8 cellular contexts compared by ENCODE assay signal in genomic region chr11:67507891-67508485, GRCh38. TPM values are rescaled to one million over a fixed set of nuclear protein-coding genes. Genes with fewer than 3 reads are reported as not detected.
DNase-seq lines count a peak whose midpoint lies in the region; ATAC-seq and TF ChIP-seq lines count a peak whose summit lies in the region.

CDK2AP2 (minus strand) TSS chr11:67508162; CDS start chr11:67508082, 80 bp downstream.

- H3K27ac ChIP-seq in Panc1 (ENCODE audit: low read length) (peak within 1 kb of the TSS; percentile 88), esophagus (ENCODE audit: low read depth in 2 of 2, low read length in 1 of 2) (peak within 1 kb of the TSS; percentile 97 to 99), muscle layer of colon (ENCODE audit: low read depth, low read length) (peak within 1 kb of the TSS; percentile 79)

- ATAC-seq in GM21723 (IDR thresholded peaks at IDR 0.05; ENCODE audit: unreplicated experiment) (peak; percentile 67), Panc1 (peak; percentile 85)
- peak; percentile 79 to 80 for ATAC-seq in activated T-cell treated with anti-CD3 and anti-CD28 coated beads, Interleukin-2, amount 50 U/mL, for 4 hours

- WGBS in esophagus, 2 donors, result 0% methylated on average over 49 to 56 of the region's 56 CpGs

- H3K36me3 Mint-ChIP-seq in activated T-cell treated with anti-CD3 and anti-CD28 coated beads, Interleukin-2, amount 50 U/mL, for 4 hours (ENCODE audit: insufficient read depth), result no peaks in the 10 kb centered on the region

- POLR2A ChIA-PET in Panc1 (lab: Charles Lee), result interaction anchor here (0.6 kb wide), 1 partner anchor 84 kb away, joined by 4 read pairs; no protein-coding TSS in a partner anchor

- H3K4me3 Mint-ChIP-seq in activated T-cell treated with anti-CD3 and anti-CD28 coated beads, Interleukin-2, amount 50 U/mL, for 4 hours, result peak within 1 kb of the TSS; percentile 87

- no TSS peak for BruUV-seq in Panc1 (replicated peaks; lab: Mats Ljungman, UMichigan)

- H3K4me1 Mint-ChIP-seq in activated T-cell treated with anti-CD3 and anti-CD28 coated beads, Interleukin-2, amount 50 U/mL, for 4 hours (ENCODE audit: low read depth), result peaks cover 34% of the 10 kb centered on the region

- H3K27me3 Mint-ChIP-seq in activated T-cell treated with anti-CD3 and anti-CD28 coated beads, Interleukin-2, amount 50 U/mL, for 4 hours (ENCODE audit: low read depth), result peaks cover 7% of the 10 kb centered on the region

- H3K36me3 ChIP-seq in Panc1 (ENCODE audit: control insufficient read depth, insufficient read depth, low read length), result no peaks in the 10 kb centered on the region; the same call in 1 of the 2 replicates
- H3K36me3 ChIP-seq in esophagus (ENCODE audit: control insufficient read depth in 2 of 2, insufficient read depth in 2 of 2, low read length in 1 of 2), result no peaks in the 10 kb centered on the region
- no peaks in the 10 kb centered on the region for H3K36me3 ChIP-seq in muscle layer of colon (ENCODE audit: insufficient read depth, low read length)

- H3K27me3 ChIP-seq in Panc1 (ENCODE audit: control insufficient read depth, insufficient read depth, low read length) (no peaks in the 10 kb centered on the region), esophagus (ENCODE audit: control insufficient read depth in 1 of 2, insufficient read depth in 2 of 2, low read length in 2 of 2) (no peaks in the 10 kb centered on the region), muscle layer of colon (ENCODE audit: control insufficient read depth in 1 of 2, insufficient read depth in 2 of 2, low read length in 2 of 2) (peaks cover 9 to 22% of the 10 kb centered on the region in 2 donors)

- in situ Hi-C loops in Panc1 (cut with HindIII; ENCODE audit: low pct_unique_long_range_greater_than_20kb, low sequenced_read_pairs), result no loop called here

- H3K4me3 ChIP-seq in Panc1 (ENCODE audit: low read depth in 2 of 2, low read length in 2 of 2) (peak within 1 kb of the TSS; percentile 68 to 82), esophagus (ENCODE audit: low read depth in 1 of 2, low read length in 2 of 2) (peak within 1 kb of the TSS; percentile 57 to 73), muscle layer of colon (ENCODE audit: low read depth in 1 of 2, low read length in 2 of 2) (peak within 1 kb of the TSS; percentile 72 to 97)

- peak; percentile 100 for DNase-seq in DMS53 (lab: John Stamatoyannopoulos, UW)
- DNase-seq in KG1 (lab: John Stamatoyannopoulos, UW), result peak; percentile 99
- DNase-seq in Panc1 (ENCODE audit: low read depth, low spot score), result peak; percentile 97
- DNase-seq in activated T-cell treated with anti-CD3 and anti-CD28 coated beads, Interleukin-2, amount 50 U/mL, for 4 hours, result peak; percentile 95
- peak; percentile 96 for DNase-seq in stimulated activated CD8-positive, alpha-beta memory T cell treated with anti-CD3 and anti-CD28 coated beads, Interleukin-7, amount 100 ng/mL, for 24 hours (ENCODE audit: low read depth)

- intact Hi-C loops in Panc1 (cut with micrococcal nuclease; ENCODE audit: unreplicated experiment), result loop anchor here (5.0 kb wide), 1 partner anchor 96 kb away; no protein-coding TSS in a partner anchor

- H3K4me1 ChIP-seq in Panc1 (ENCODE audit: control insufficient read depth, insufficient read depth, low read length), result peaks cover 25% of the 10 kb centered on the region
- peaks cover 12 to 27% of the 10 kb centered on the region in 2 donors for H3K4me1 ChIP-seq in esophagus (ENCODE audit: control insufficient read depth in 2 of 2, insufficient read depth in 2 of 2, low read length in 1 of 2)
- H3K4me1 ChIP-seq in muscle layer of colon (ENCODE audit: insufficient read depth, low read length), result peaks cover 33% of the 10 kb centered on the region

- H3K9ac ChIP-seq in muscle layer of colon (ENCODE audit: low read length), result peak within 1 kb of the TSS; percentile 89

- no peak for TF ChIP-seq CTCF in Panc1 (IDR thresholded peaks at IDR 0.05)

- H3K9me3 Mint-ChIP-seq in activated T-cell treated with anti-CD3 and anti-CD28 coated beads, Interleukin-2, amount 50 U/mL, for 4 hours, result no peaks in the 10 kb centered on the region

- no peaks in the 10 kb centered on the region for H3K9me3 ChIP-seq in Panc1 (ENCODE audit: control insufficient read depth, insufficient read depth, low read depth, low read length)
- peaks cover 0 to 2% of the 10 kb centered on the region in 2 donors for H3K9me3 ChIP-seq in esophagus (ENCODE audit: control insufficient read depth in 2 of 2, insufficient read depth in 1 of 2, low read depth in 1 of 2, low read length in 1 of 2)
- H3K9me3 ChIP-seq in muscle layer of colon (ENCODE audit: low read length), result no peaks in the 10 kb centered on the region

- CTCF ChIA-PET in Panc1 (lab: Charles Lee), result interaction anchor here (0.7 to 0.9 kb wide), 2 partner anchors 69 to 116 kb away, joined by 3 read pairs; no protein-coding TSS in a partner anchor

RNA-seq across cellular contexts. Expression of gene CDK2AP2, which starts in this region (rescaled TPM):
- total RNA-seq in Panc1 (2021; ENCODE audit: unreplicated experiment), result 76.1 TPM
- polyA plus RNA-seq in Panc1 (2012; ENCODE audit: insufficient read length), result 150 TPM
- total RNA-seq in activated T-cell treated with anti-CD3 and anti-CD28 coated beads, Interleukin-2, amount 50 U/mL, for 4 hours, result 10 to 100 TPM; 79.1 to 89.1 (median 86.2) TPM
- polyA plus RNA-seq in esophagus, result 10 to 100 TPM; 49.4 to 52.2 TPM

Comparison
In these comparisons a context has a peak if more than half of its experiments do, and no peak if none do; other contexts are left out.
1. Peak in every context shown above with its lines: DNase-seq, ATAC-seq, H3K4me3 ChIP-seq and H3K27ac ChIP-seq.